1 cellular context compared by ENCODE assay signal in genomic region chr14:39025250-39025809, GRCh38.
TF ChIP-seq lines count a peak whose summit lies in the region.

No MANE protein-coding gene starts in this region.

TF ChIP-seq in HepG2, 621 proteins besides CTCF, POLR2A, EP300 and RAD21 (continued from another document and continues in another):
- TF ChIP-seq MAF1 (CRISPR knock-in tag; IDR thresholded peaks at IDR 0.05; ENCODE audit: borderline replicate concordance) (no peak), ZNF274 (CRISPR knock-in tag; IDR thresholded peaks at IDR 0.05) (no peak), ZNF282 (IDR thresholded peaks at IDR 0.05; ENCODE audit: partially characterized antibody) (no peak), HNF1B (CRISPR knock-in tag; IDR thresholded peaks at IDR 0.05) (no peak), SP4 (CRISPR knock-in tag; IDR thresholded peaks at IDR 0.05) (no peak), ZNF552 (CRISPR knock-in tag; IDR thresholded peaks at IDR 0.05; ENCODE audit: borderline replicate concordance) (no peak), MED1 (CRISPR knock-in tag; IDR thresholded peaks at IDR 0.05) (no peak), IRF2 (CRISPR knock-in tag; IDR thresholded peaks at IDR 0.05) (peak; percentile 34; the same call in 1 of the 2 replicates), MLLT10 (CRISPR knock-in tag; IDR thresholded peaks at IDR 0.05) (no peak), MEIS2 (CRISPR knock-in tag; IDR thresholded peaks at IDR 0.05) (no peak), ZNF879 (CRISPR knock-in tag; IDR thresholded peaks at IDR 0.05) (no peak; the same call in 1 of the 2 replicates), ESRRA (CRISPR knock-in tag; IDR thresholded peaks at IDR 0.05; ENCODE audit: low read depth) (no peak), ZBTB49 (CRISPR knock-in tag; IDR thresholded peaks at IDR 0.05; ENCODE audit: borderline replicate concordance) (no peak), GABPA (IDR thresholded peaks at IDR 0.05; ENCODE audit: low read depth, low read length) (no peak), GABPA (CRISPR knock-in tag; IDR thresholded peaks at IDR 0.05; ENCODE audit: low read depth) (no peak), SMARCE1 (IDR thresholded peaks at IDR 0.05; ENCODE audit: borderline replicate concordance) (no peak), GFI1 (CRISPR knock-in tag; IDR thresholded peaks at IDR 0.05; ENCODE audit: borderline replicate concordance) (no peak), KIAA2018 (CRISPR knock-in tag; IDR thresholded peaks at IDR 0.05; ENCODE audit: borderline replicate concordance) (no peak), ZNF670 (CRISPR knock-in tag; IDR thresholded peaks at IDR 0.05; ENCODE audit: borderline replicate concordance) (no peak), ZNF619 (CRISPR knock-in tag; IDR thresholded peaks at IDR 0.05) (no peak), ZKSCAN1 (IDR thresholded peaks at IDR 0.05; ENCODE audit: low read length) (no peak), ZNF317 (CRISPR knock-in tag; IDR thresholded peaks at IDR 0.05) (0 out of 2 replicates have a peak, but pooled peaks have one; percentile 19), ZNF337 (CRISPR knock-in tag; IDR thresholded peaks at IDR 0.05; ENCODE audit: borderline replicate concordance, low read depth) (no peak), PATZ1 (CRISPR knock-in tag; IDR thresholded peaks at IDR 0.05) (0 out of 2 replicates have a peak, but pooled peaks have one; percentile 20), GZF1 (CRISPR knock-in tag; IDR thresholded peaks at IDR 0.05) (no peak), YY1 (IDR thresholded peaks at IDR 0.05; ENCODE audit: insufficient read depth, insufficient replicate concordance, low read depth, low read length) (no peak), ETV5 (CRISPR knock-in tag; IDR thresholded peaks at IDR 0.05; ENCODE audit: borderline replicate concordance) (0 out of 2 replicates have a peak, but pooled peaks have one; percentile 15), BRCA1 (CRISPR knock-in tag; IDR thresholded peaks at IDR 0.05) (no peak), PLRG1 (conservative IDR thresholded peaks at IDR 0.05) (no peak), KLF9 (CRISPR knock-in tag; IDR thresholded peaks at IDR 0.05; ENCODE audit: low read depth) (0 out of 2 replicates have a peak, but pooled peaks have one; percentile 16), SIX1 (CRISPR knock-in tag; IDR thresholded peaks at IDR 0.05; ENCODE audit: borderline replicate concordance) (no peak), ZNF577 (CRISPR knock-in tag; IDR thresholded peaks at IDR 0.05; ENCODE audit: borderline replicate concordance, low read depth) (no peak), POLR2AphosphoS2 (IDR thresholded peaks at IDR 0.05; ENCODE audit: low read depth, low read length) (no peak), HOXA9 (CRISPR knock-in tag; IDR thresholded peaks at IDR 0.05; ENCODE audit: borderline replicate concordance) (no peak), THYN1 (CRISPR knock-in tag; IDR thresholded peaks at IDR 0.05; ENCODE audit: borderline replicate concordance, low read depth) (no peak), FOXM1 (CRISPR knock-in tag; IDR thresholded peaks at IDR 0.05) (no peak), TAF15 (IDR thresholded peaks at IDR 0.05; ENCODE audit: low read depth, low read length, poor library complexity, severe bottlenecking) (no peak), CBX5 (CRISPR knock-in tag; IDR thresholded peaks at IDR 0.05; ENCODE audit: borderline replicate concordance) (peak; percentile 58; the same call in 1 of the 2 replicates), PAF1 (CRISPR knock-in tag; IDR thresholded peaks at IDR 0.05) (peak; percentile 86; the same call in 1 of the 2 replicates), ZNF672 (CRISPR knock-in tag; IDR thresholded peaks at IDR 0.05) (no peak), FOSL2 (CRISPR knock-in tag; IDR thresholded peaks at IDR 0.05) (peak; percentile 32; the same call in 1 of the 2 replicates), HOXA7 (CRISPR knock-in tag; IDR thresholded peaks at IDR 0.05) (no peak), MYNN (CRISPR knock-in tag; IDR thresholded peaks at IDR 0.05; ENCODE audit: low read depth) (no peak), HMG20B (CRISPR knock-in tag; conservative IDR thresholded peaks at IDR 0.05) (no peak; the same call in 1 of the 2 replicates), ZNF34 (CRISPR knock-in tag; IDR thresholded peaks at IDR 0.05; ENCODE audit: borderline replicate concordance) (no peak)
- TF ChIP-seq, protein P1, sequence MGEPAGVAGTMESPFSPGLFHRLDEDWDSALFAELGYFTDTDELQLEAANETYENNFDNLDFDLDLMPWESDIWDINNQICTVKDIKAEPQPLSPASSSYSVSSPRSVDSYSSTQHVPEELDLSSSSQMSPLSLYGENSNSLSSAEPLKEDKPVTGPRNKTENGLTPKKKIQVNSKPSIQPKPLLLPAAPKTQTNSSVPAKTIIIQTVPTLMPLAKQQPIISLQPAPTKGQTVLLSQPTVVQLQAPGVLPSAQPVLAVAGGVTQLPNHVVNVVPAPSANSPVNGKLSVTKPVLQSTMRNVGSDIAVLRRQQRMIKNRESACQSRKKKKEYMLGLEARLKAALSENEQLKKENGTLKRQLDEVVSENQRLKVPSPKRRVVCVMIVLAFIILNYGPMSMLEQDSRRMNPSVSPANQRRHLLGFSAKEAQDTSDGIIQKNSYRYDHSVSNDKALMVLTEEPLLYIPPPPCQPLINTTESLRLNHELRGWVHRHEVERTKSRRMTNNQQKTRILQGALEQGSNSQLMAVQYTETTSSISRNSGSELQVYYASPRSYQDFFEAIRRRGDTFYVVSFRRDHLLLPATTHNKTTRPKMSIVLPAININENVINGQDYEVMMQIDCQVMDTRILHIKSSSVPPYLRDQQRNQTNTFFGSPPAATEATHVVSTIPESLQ (CRISPR knock-in tag; conservative IDR thresholded peaks at IDR 0.05), result no peak
- TF ChIP-seq, protein P2, sequence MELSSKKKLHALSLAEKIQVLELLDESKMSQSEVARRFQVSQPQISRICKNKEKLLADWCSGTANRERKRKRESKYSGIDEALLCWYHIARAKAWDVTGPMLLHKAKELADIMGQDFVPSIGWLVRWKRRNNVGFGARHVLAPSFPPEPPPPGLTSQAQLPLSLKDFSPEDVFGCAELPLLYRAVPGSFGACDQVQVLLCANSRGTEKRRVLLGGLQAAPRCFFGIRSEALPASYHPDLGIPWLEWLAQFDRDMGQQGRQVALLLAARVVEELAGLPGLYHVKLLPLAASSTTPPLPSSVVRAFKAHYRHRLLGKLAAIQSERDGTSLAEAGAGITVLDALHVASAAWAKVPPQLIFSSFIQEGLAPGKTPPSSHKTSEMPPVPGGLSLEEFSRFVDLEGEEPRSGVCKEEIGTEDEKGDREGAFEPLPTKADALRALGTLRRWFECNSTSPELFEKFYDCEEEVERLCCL (CRISPR knock-in tag; IDR thresholded peaks at IDR 0.05; ENCODE audit: borderline replicate concordance), result no peak
- TF ChIP-seq, protein P3, sequence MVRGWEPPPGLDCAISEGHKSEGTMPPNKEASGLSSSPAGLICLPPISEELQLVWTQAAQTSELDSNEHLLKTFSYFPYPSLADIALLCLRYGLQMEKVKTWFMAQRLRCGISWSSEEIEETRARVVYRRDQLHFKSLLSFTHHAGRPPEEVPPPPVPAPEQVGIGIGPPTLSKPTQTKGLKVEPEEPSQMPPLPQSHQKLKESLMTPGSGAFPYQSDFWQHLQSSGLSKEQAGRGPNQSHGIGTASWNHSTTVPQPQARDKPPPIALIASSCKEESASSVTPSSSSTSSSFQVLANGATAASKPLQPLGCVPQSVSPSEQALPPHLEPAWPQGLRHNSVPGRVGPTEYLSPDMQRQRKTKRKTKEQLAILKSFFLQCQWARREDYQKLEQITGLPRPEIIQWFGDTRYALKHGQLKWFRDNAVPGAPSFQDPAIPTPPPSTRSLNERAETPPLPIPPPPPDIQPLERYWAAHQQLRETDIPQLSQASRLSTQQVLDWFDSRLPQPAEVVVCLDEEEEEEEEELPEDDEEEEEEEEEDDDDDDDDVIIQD (CRISPR knock-in tag; IDR thresholded peaks at IDR 0.05; ENCODE audit: low read depth), result no peak
